ENCODE assay signal across 18 cellular contexts in genomic region chr10:95286707-95287106, GRCh38. TPM values are rescaled to one million over a fixed set of nuclear protein-coding genes. Genes with fewer than 3 reads are reported as not detected.
A peak's percentile ranks its signal among the peaks of the same experiment; 100 is the strongest.
DNase-seq lines count a peak whose midpoint lies in the region; TF ChIP-seq lines count a peak whose summit lies in the region.
"Had no signal": no experiment of that assay in that cellular context is flagged by ENCODE, and none has a peak within 500 bp of the region (broad histone marks: within the 10 kb centered on the region; RNA-seq: fewer than 3 reads in every experiment).

No MANE protein-coding gene starts in this region.

- H2AFZ ChIP-seq in mammary epithelial cell (ENCODE audit: low read depth, low read length) (no peak overlapping the region), H9 (ENCODE audit: low read length) (no peak overlapping the region)

- H3K4ac ChIP-seq in H9 (ENCODE audit: low read depth, low read length), result no peak overlapping the region

- dilution Hi-C loops in mammary epithelial cell (cut with HindIII; ENCODE audit: low sequenced_read_pairs), result no loop called here

- H3K18ac ChIP-seq in H9 (ENCODE audit: insufficient read length, low read depth, low read length), result no peak overlapping the region

- H3K4me2 ChIP-seq in mammary epithelial cell (ENCODE audit: insufficient read depth, low read depth, low read length) (no peak overlapping the region), H9 (ENCODE audit: insufficient read depth, insufficient read length, low read length) (no peak overlapping the region)

- H3K9me3 ChIP-seq in mammary epithelial cell (replicated peaks; ENCODE audit: insufficient read depth, low read length) (no peaks in the 10 kb centered on the region), liver (ENCODE audit: control insufficient read depth in 4 of 4, low read length in 3 of 4) (no peaks in the 10 kb centered on the region), subcutaneous abdominal adipose tissue (ENCODE audit: control insufficient read depth in 5 of 5, low read length in 5 of 5) (no peaks in the 10 kb centered on the region), H9 (ENCODE audit: control insufficient read depth, low read depth, low read length) (no peaks in the 10 kb centered on the region)
- H3K9me3 ChIP-seq: MG63, sigmoid colon had no signal

- WGBS in mammary epithelial cell (ENCODE audit: low coverage, missing lambda C conversion rate), result 73% methylated on average over 1 of the region's 1 CpG
- WGBS in liver, result 54% methylated on average over 1 of the region's 1 CpG
- no CpG with 5 or more reads among the region's 1 CpG for WGBS in H9 (ENCODE audit: extremely low coverage, insufficient read length, low lambda C conversion rate)

- BruUV-seq in mammary epithelial cell (replicated peaks; lab: Mats Ljungman, UMichigan), result no TSS peak

- H4K20me1 ChIP-seq in mammary epithelial cell (ENCODE audit: insufficient read depth, low read length) (no peaks in the 10 kb centered on the region), H9 (ENCODE audit: control insufficient read depth, insufficient read depth, insufficient read length) (no peaks in the 10 kb centered on the region)

- H4K5ac ChIP-seq in H9 (ENCODE audit: insufficient read length, low read depth, low read length), result no peak overlapping the region

- H3K27ac Mint-ChIP-seq in H9, result no peak overlapping the region; a peak in 1 of 7 replicates
- H3K27ac Mint-ChIP-seq: activated naive CD8-positive, alpha-beta T cell treated with anti-CD3 and anti-CD28 coated beads, Interleukin-2, amount 10 ng/mL, durations not matched to agents 7 days and 5 days; stimulated activated naive CD8-positive, alpha-beta T cell treated with anti-CD3 and anti-CD28 coated beads, Interleukin-15, amount 100 ng/mL, for 72 hours had no signal

- H2BK120ac ChIP-seq in H9 (ENCODE audit: low read depth, low read length, poor library complexity, severe bottlenecking), result no peak overlapping the region

- H3K36me3 ChIP-seq in mammary epithelial cell (ENCODE audit: insufficient read depth, low read length) (peaks cover 9% of the 10 kb centered on the region), liver (ENCODE audit: control insufficient read depth in 4 of 4, insufficient read depth in 3 of 4, low read depth in 1 of 4, low read length in 3 of 4) (no peaks in the 10 kb centered on the region), subcutaneous abdominal adipose tissue (ENCODE audit: control insufficient read depth in 5 of 5, insufficient read depth in 5 of 5, low read length in 5 of 5) (peaks cover 0 to 2% (median 0%) of the 10 kb centered on the region in 5 donors)
- H3K36me3 ChIP-seq: MG63, sigmoid colon had no signal

- H3K9me3 Mint-ChIP-seq in H9, result no peaks in the 10 kb centered on the region
- H3K9me3 Mint-ChIP-seq: activated naive CD8-positive, alpha-beta T cell treated with anti-CD3 and anti-CD28 coated beads, Interleukin-2, amount 10 ng/mL, durations not matched to agents 7 days and 5 days; stimulated activated naive CD8-positive, alpha-beta T cell treated with anti-CD3 and anti-CD28 coated beads, Interleukin-15, amount 100 ng/mL, for 72 hours had no signal

- H3K27ac ChIP-seq in mammary epithelial cell (ENCODE audit: insufficient read depth, low read depth, low read length) (peak overlapping the region; percentile 9), liver (ENCODE audit: low read depth in 1 of 2, low read length in 2 of 2) (peak overlapping the region; percentile 17 to 56), subcutaneous abdominal adipose tissue (ENCODE audit: low read depth, low read length) (peak overlapping the region; percentile 11), H9 (ENCODE audit: insufficient read length, low read depth, low read length) (no peak overlapping the region)

- in situ Hi-C loops in mammary epithelial cell (cut with MboI; ENCODE audit: low sequenced_read_pairs in 2 of 2), result no loop called here

- H3K79me1 ChIP-seq in H9 (ENCODE audit: insufficient read depth, low read depth, low read length, poor library complexity, severe bottlenecking), result no peaks in the 10 kb centered on the region

- H4K8ac ChIP-seq in H9 (replicated peaks; ENCODE audit: insufficient read length, low read depth, low read length), result no peak overlapping the region

- H3K23ac ChIP-seq in H9 (ENCODE audit: insufficient read length, low read depth, low read length), result no peak overlapping the region

- no peak overlapping the region for H2BK12ac ChIP-seq in H9 (ENCODE audit: insufficient read length, low read depth, low read length)

- no peak overlapping the region for H3K14ac ChIP-seq in H9 (ENCODE audit: insufficient read depth, low read length)

- no peak overlapping the region for H3T11ph ChIP-seq in H9 (ENCODE audit: low read length)

- H3K79me2 ChIP-seq in mammary epithelial cell (ENCODE audit: insufficient read depth, low read length) (peaks cover 91% of the 10 kb centered on the region), H9 (ENCODE audit: insufficient read depth, low read length) (peaks cover 26% of the 10 kb centered on the region; the same call in 1 of the 2 replicates)

- no peak overlapping the region for H2BK15ac ChIP-seq in H9 (ENCODE audit: low read depth, low read length)

- H3K36me3 Mint-ChIP-seq in H9 (ENCODE audit: insufficient read depth in 1 of 3, low read depth in 3 of 3), result peaks cover 0 to 9% (median 3%) of the 10 kb centered on the region in 3 experiments; a peak in 3 of 7 replicates
- H3K36me3 Mint-ChIP-seq: activated naive CD8-positive, alpha-beta T cell treated with anti-CD3 and anti-CD28 coated beads, Interleukin-2, amount 10 ng/mL, durations not matched to agents 7 days and 5 days had no signal

- no peak overlapping the region for H4K91ac ChIP-seq in H9 (ENCODE audit: insufficient read length, low read depth, low read length)

- no peaks in the 10 kb centered on the region for H3K27me3 ChIP-seq in mammary epithelial cell (ENCODE audit: insufficient read depth, low read length)
- H3K27me3 ChIP-seq in liver (ENCODE audit: control insufficient read depth in 4 of 4, insufficient read depth in 4 of 4, low read length in 3 of 4), result no peaks in the 10 kb centered on the region
- no peaks in the 10 kb centered on the region for H3K27me3 ChIP-seq in subcutaneous abdominal adipose tissue (ENCODE audit: control insufficient read depth in 5 of 5, insufficient read depth in 4 of 5, low read length in 5 of 5)
- no peaks in the 10 kb centered on the region for H3K27me3 ChIP-seq in H9 (ENCODE audit: insufficient read depth, low read length)
- H3K27me3 ChIP-seq: MG63 had no signal

- TF ChIP-seq RAD21 in liver (IDR thresholded peaks at IDR 0.05), result no peak

- peaks cover 10% of the 10 kb centered on the region for H3K27me3 Mint-ChIP-seq in H9 (ENCODE audit: low read depth)

- H2AK5ac ChIP-seq in H9 (ENCODE audit: insufficient read length, low read length), result no peak overlapping the region

- peaks cover 44% of the 10 kb centered on the region for H3K4me1 ChIP-seq in mammary epithelial cell (ENCODE audit: insufficient read depth, low read length)
- H3K4me1 ChIP-seq in liver (ENCODE audit: control insufficient read depth in 4 of 4, insufficient read depth in 4 of 4, low read length in 3 of 4), result peaks cover 1 to 31% (median 18%) of the 10 kb centered on the region in 4 donors
- H3K4me1 ChIP-seq in subcutaneous abdominal adipose tissue (ENCODE audit: control insufficient read depth in 5 of 5, insufficient read depth in 5 of 5, low read length in 5 of 5), result peaks cover 5 to 51% (median 37%) of the 10 kb centered on the region in 5 donors
- H3K4me1 ChIP-seq in H9 (ENCODE audit: insufficient read depth, low read length), result 0 out of 2 replicates have a peak, but pooled peaks cover 8% of the 10 kb centered on the region

- no peak overlapping the region for H3K9ac ChIP-seq in mammary epithelial cell (ENCODE audit: insufficient read depth, low read length)
- no peak overlapping the region for H3K9ac ChIP-seq in liver (ENCODE audit: low read depth in 1 of 2, low read length in 2 of 2)
- peak overlapping the region in 1 of 5 donors; percentile 0 for H3K9ac ChIP-seq in subcutaneous abdominal adipose tissue (ENCODE audit: low read length in 5 of 5)
- no peak overlapping the region for H3K9ac ChIP-seq in H9 (ENCODE audit: extremely low read depth, insufficient read length, low read length)

- intact Hi-C loops in mammary epithelial cell (cut with micrococcal nuclease), result no loop called here

- H3K4me3 ChIP-seq in GM12865 (ENCODE audit: low read depth, low read length) (peak overlapping the region; percentile 98), mammary epithelial cell (replicated peaks in 1 of 3; ENCODE audit: insufficient read depth in 1 of 3, low read depth in 2 of 3, low read length in 3 of 3) (no peak overlapping the region), liver (ENCODE audit: low read depth in 1 of 3, low read length in 3 of 3) (no peak overlapping the region), subcutaneous abdominal adipose tissue (ENCODE audit: low read depth in 1 of 5, low read length in 5 of 5) (peak overlapping the region in 2 of 5 donors; percentile 34 to 72)
- H3K4me3 ChIP-seq: MG63, sigmoid colon had no signal

- H3K4me3 Mint-ChIP-seq in H9, result no peak overlapping the region
- H3K4me3 Mint-ChIP-seq: activated naive CD8-positive, alpha-beta T cell treated with anti-CD3 and anti-CD28 coated beads, Interleukin-2, amount 10 ng/mL, durations not matched to agents 7 days and 5 days; stimulated activated naive CD8-positive, alpha-beta T cell treated with anti-CD3 and anti-CD28 coated beads, Interleukin-15, amount 100 ng/mL, for 72 hours had no signal

- no peak overlapping the region for H2BK5ac ChIP-seq in H9 (ENCODE audit: insufficient read length, low read length)

- DNase-seq in GM12865 (ENCODE audit: low read depth) (no peak), mammary epithelial cell (no peak), NCI-H69 (lab: John Stamatoyannopoulos, UW) (no peak), NCI-H2029 treated with DMSO at 0.1 percent for 48 hours (lab: John Stamatoyannopoulos, UW) (no peak), CD1c-positive myeloid dendritic cell (ENCODE audit: extremely low spot score) (no peak), H9 (no peak)
- DNase-seq: activated CD4-positive, alpha-beta T cell treated with anti-CD3 and anti-CD28 coated beads for 4 hours; activated naive CD8-positive, alpha-beta T cell treated with anti-CD3 and anti-CD28 coated beads, Interleukin-2, amount 10 ng/mL, durations not matched to agents 7 days and 5 days; activated T-cell treated with anti-CD3 and anti-CD28 coated beads, Interleukin-2, amount 50 U/mL, for 1 hour; C1 segment of cervical spinal cord; DMS79; MG63; NCI-H187 treated with DMSO at 0.1 percent for 48 hours; NCI-H82; sigmoid colon; stimulated activated naive CD8-positive, alpha-beta T cell treated with anti-CD3 and anti-CD28 coated beads, Interleukin-15, amount 100 ng/mL, for 72 hours had no signal

- no peak overlapping the region for H3K56ac ChIP-seq in H9 (ENCODE audit: insufficient read length, low read depth, low read length)

- peaks cover 44 to 47% of the 10 kb centered on the region in 2 experiments for H3K4me1 Mint-ChIP-seq in H9

- CTCF ChIA-PET in mammary epithelial cell (lab: Charles Lee; ENCODE audit: low non-redundant PET), result no interaction called here

- TF ChIP-seq CTCF in GM12865 (IDR thresholded peaks at IDR 0.05; ENCODE audit: insufficient read depth, low read depth, low read length, missing control alignments) (no peak), mammary epithelial cell (conservative IDR thresholded peaks at IDR 0.05 in 1 of 2, IDR thresholded peaks at IDR 0.05 in 1 of 2; ENCODE audit: extremely low read depth in 1 of 2, insufficient read depth in 1 of 2, low read depth in 1 of 2, low read length in 2 of 2) (no peak), liver (IDR thresholded peaks at IDR 0.05; ENCODE audit: low read depth, low read length, missing input control) (no peak), H9 (conservative IDR thresholded peaks at IDR 0.05) (no peak)

- no peak overlapping the region for H2BK20ac ChIP-seq in H9 (ENCODE audit: low read depth, low read length, poor library complexity, severe bottlenecking)

- peaks cover 12% of the 10 kb centered on the region for H3K23me2 ChIP-seq in H9 (ENCODE audit: insufficient read length, low read depth, low read length, poor library complexity, severe bottlenecking)

RNA-seq across cellular contexts. Expression of gene PDLIM1, which starts 4.1 kb away (rescaled TPM):
- 100 to 1,000 TPM; 105 to 364 TPM for total RNA-seq in mammary epithelial cell
- 290 TPM for polyA plus RNA-seq in mammary epithelial cell
- polyA minus RNA-seq in mammary epithelial cell, result 643 TPM
- total RNA-seq in liver, result 10 to 100 TPM; 16.8 to 22.3 TPM
- polyA plus RNA-seq in liver, result 10 to 100 TPM; 66.7 to 73.4 TPM
- 115 and 123 TPM in 2 replicates for total RNA-seq in H9 (2021)
